Comparison of ENCODE assay signal across 10 cellular contexts in genomic region chr13:41696163-41697003, GRCh38.
DNase-seq lines count a peak whose midpoint lies in the region; TF ChIP-seq lines count a peak whose summit lies in the region.
"Had no signal": no experiment of that assay in that cellular context is flagged by ENCODE, and none has a peak within 500 bp of the region (broad histone marks: within the 10 kb centered on the region; RNA-seq: fewer than 3 reads in every experiment).

No MANE protein-coding gene starts in this region.

- no peaks in the 10 kb centered on the region for H3K4me1 Mint-ChIP-seq in activated CD4-positive, alpha-beta T cell treated with anti-CD3 and anti-CD28 coated beads, Interleukin-2, amount 10 ng/mL, durations not matched to agents 7 days and 5 days
- H3K4me1 Mint-ChIP-seq: central memory CD8-positive, alpha-beta T cell had no signal

- no peaks in the 10 kb centered on the region for H3K27me3 Mint-ChIP-seq in activated CD4-positive, alpha-beta T cell treated with anti-CD3 and anti-CD28 coated beads, Interleukin-2, amount 10 ng/mL, durations not matched to agents 7 days and 5 days
- H3K27me3 Mint-ChIP-seq: central memory CD8-positive, alpha-beta T cell had no signal

- peaks cover 0 to 5% of the 10 kb centered on the region in 2 experiments; a peak in 1 of 3 replicates for H3K36me3 ChIP-seq in HEK293 (ENCODE audit: control insufficient read depth in 2 of 2, insufficient read depth in 1 of 2, low read length in 2 of 2)

- peaks cover 20% of the 10 kb centered on the region for H3K4me1 ChIP-seq in HEK293 (ENCODE audit: control insufficient read depth, insufficient read depth, low read length)

- no peak for TF ChIP-seq CTCF in HEK293 (tag by site-specific recombination; IDR thresholded peaks at IDR 0.05)

- peaks cover 6% of the 10 kb centered on the region for H3K36me3 Mint-ChIP-seq in activated CD4-positive, alpha-beta T cell treated with anti-CD3 and anti-CD28 coated beads, Interleukin-2, amount 10 ng/mL, durations not matched to agents 7 days and 5 days (ENCODE audit: low read depth)

- DNase-seq in A172 (ENCODE audit: low spot score) (peak; percentile 53), amniotic stem cell (lab: John Stamatoyannopoulos, UW) (peak; percentile 41), islet precursor cell (peak; percentile 74), HK-2 (ENCODE audit: unreplicated experiment) (no peak), NCI-H1092 (lab: John Stamatoyannopoulos, UW) (no peak), NCI-H2107 treated with DMSO at 0.1 percent for 48 hours (lab: John Stamatoyannopoulos, UW; ENCODE audit: unreplicated experiment) (no peak)
- no peak for DNase-seq in activated CD4-positive, alpha-beta T cell treated with anti-CD3 and anti-CD28 coated beads, Interleukin-2, amount 10 ng/mL, durations not matched to agents 7 days and 5 days
- DNase-seq: SHP77 treated with DMSO at 0.1 percent for 48 hours had no signal

- no peak overlapping the region for H3K4me3 Mint-ChIP-seq in activated CD4-positive, alpha-beta T cell treated with anti-CD3 and anti-CD28 coated beads, Interleukin-2, amount 10 ng/mL, durations not matched to agents 7 days and 5 days
- H3K4me3 Mint-ChIP-seq: central memory CD8-positive, alpha-beta T cell had no signal

- CTCF ChIA-PET in HEK293 (lab: Yijun Ruan, JAX) = interaction anchor here (1.3 kb wide), 1 partner anchor 29 kb away, joined by 3 read pairs; no protein-coding TSS in a partner anchor
- CTCF ChIA-PET in activated CD4-positive, alpha-beta T cell treated with anti-CD3 and anti-CD28 coated beads, Interleukin-2, amount 10 ng/mL, durations not matched to agents 7 days and 5 days (lab: Charles Lee) = interaction anchor here (1.3 to 1.5 kb wide), 2 partner anchors 9 to 10 kb away, joined by 3 read pairs; no protein-coding TSS in a partner anchor

- H3K9me3 ChIP-seq in HEK293 (ENCODE audit: control insufficient read depth, insufficient read depth, low read depth, low read length) = no peaks in the 10 kb centered on the region

- H3K27ac ChIP-seq in HEK293 (ENCODE audit: extremely low read depth, low read depth, low read length) = no peak overlapping the region

- H3K4me3 ChIP-seq in HEK293 (ENCODE audit: low read depth, low read length) = no peak overlapping the region

- H3K27ac Mint-ChIP-seq in activated CD4-positive, alpha-beta T cell treated with anti-CD3 and anti-CD28 coated beads, Interleukin-2, amount 10 ng/mL, durations not matched to agents 7 days and 5 days = no peak overlapping the region

- no peaks in the 10 kb centered on the region for H3K9me3 Mint-ChIP-seq in activated CD4-positive, alpha-beta T cell treated with anti-CD3 and anti-CD28 coated beads, Interleukin-2, amount 10 ng/mL, durations not matched to agents 7 days and 5 days
- H3K9me3 Mint-ChIP-seq: central memory CD8-positive, alpha-beta T cell had no signal

- POLR2A ChIA-PET in HEK293 (lab: Yijun Ruan, JAX) = no interaction called here
- POLR2A ChIA-PET in activated CD4-positive, alpha-beta T cell treated with anti-CD3 and anti-CD28 coated beads, Interleukin-2, amount 10 ng/mL, durations not matched to agents 7 days and 5 days (lab: Charles Lee) = no interaction called here

TF ChIP-seq in HEK293, 187 proteins besides CTCF, POLR2A, EP300 and RAD21 (continues in another document):
- TF ChIP-seq ZSCAN30 (tag by site-specific recombination; IDR thresholded peaks at IDR 0.05) (peak; percentile 53), PRDM1 (tag by site-specific recombination; IDR thresholded peaks at IDR 0.05) (peak; percentile 74), ZNF140 (tag by site-specific recombination; IDR thresholded peaks at IDR 0.05) (no peak), SCRT1 (tag by site-specific recombination; IDR thresholded peaks at IDR 0.05; ENCODE audit: borderline replicate concordance) (no peak), ZNF561 (tag by site-specific recombination; IDR thresholded peaks at IDR 0.05; ENCODE audit: borderline replicate concordance) (peak; percentile 37; the same call in 1 of the 2 replicates), SP3 (tag by site-specific recombination; IDR thresholded peaks at IDR 0.05) (no peak), ZNF155 (tag by site-specific recombination; IDR thresholded peaks at IDR 0.05) (no peak), ZNF692 (tag by site-specific recombination; IDR thresholded peaks at IDR 0.05) (peak; percentile 58), ZSCAN18 (tag by site-specific recombination; IDR thresholded peaks at IDR 0.05) (no peak), ZNF596 (tag by site-specific recombination; IDR thresholded peaks at IDR 0.05) (no peak), BCL6B (tag by site-specific recombination; IDR thresholded peaks at IDR 0.05) (peak; percentile 98), ZNF24 (tag by site-specific recombination; IDR thresholded peaks at IDR 0.05) (peak; percentile 93), ZNF843 (tag by site-specific recombination; IDR thresholded peaks at IDR 0.05) (peak; percentile 90), ZNF488 (tag by site-specific recombination; IDR thresholded peaks at IDR 0.05) (no peak; the same call in 1 of the 2 replicates), GLI4 (tag by site-specific recombination; IDR thresholded peaks at IDR 0.05) (no peak), PRDM4 (tag by site-specific recombination; IDR thresholded peaks at IDR 0.05) (peak; percentile 70), ZNF394 (tag by site-specific recombination; IDR thresholded peaks at IDR 0.05; ENCODE audit: borderline replicate concordance) (peak; percentile 90)

Comparison
In these comparisons a context has a peak if more than half of its experiments do, and no peak if none do; other contexts are left out.
1. DNase-seq: peak in A172 (single experiment), amniotic stem cell (single experiment) and islet precursor cell (single experiment); none in HK-2 (single experiment), activated CD4-positive, alpha-beta T cell treated with anti-CD3 and anti-CD28 coated beads, Interleukin-2, amount 10 ng/mL, durations not matched to agents 7 days and 5 days (single experiment), NCI-H1092 (single experiment) and NCI-H2107 treated with DMSO at 0.1 percent for 48 hours (single experiment).